20 cellular contexts compared by ENCODE assay signal in the genomic region with DNA sequence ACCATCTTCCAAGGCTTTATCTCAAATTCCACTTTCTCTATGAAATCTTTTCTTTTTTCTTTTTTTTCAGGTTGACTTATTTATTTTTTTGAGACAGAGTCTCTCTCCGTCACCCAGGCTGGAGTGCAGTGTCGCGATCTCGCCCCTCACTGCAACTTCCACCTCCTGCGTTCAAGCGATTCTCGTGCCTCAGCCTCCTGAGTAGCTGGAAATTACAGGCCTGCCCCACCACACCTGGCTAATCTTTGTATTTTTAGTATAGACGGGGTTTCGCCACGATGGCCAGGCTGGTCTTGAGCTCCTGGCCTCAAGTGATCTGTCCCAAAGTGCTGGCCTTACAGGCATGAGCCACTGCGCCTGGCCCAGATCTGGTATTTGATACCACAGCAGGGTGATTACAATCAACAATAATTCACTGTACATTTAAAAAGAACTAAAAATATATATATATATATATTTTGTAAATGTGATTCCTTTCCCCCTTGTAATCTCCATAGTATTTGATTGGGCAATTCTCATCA.
"Had no signal": no experiment of that assay in that cellular context is flagged by ENCODE, and none has a peak within 500 bp of the region (broad histone marks: within the 10 kb centered on the region; RNA-seq: fewer than 3 reads in every experiment).

No MANE protein-coding gene starts in this region.

- H3K9me3 Mint-ChIP-seq: activated naive CD4-positive, alpha-beta T cell treated with anti-CD3 and anti-CD28 coated beads, Interleukin-2, amount 50 U/mL, for 72 hours; activated T-cell treated with anti-CD3 and anti-CD28 coated beads, Interleukin-2, amount 50 U/mL, for 24 hours; central memory CD8-positive, alpha-beta T cell had no signal

- H3K27me3 ChIP-seq: breast epithelium had no signal

- H3K4me3 Mint-ChIP-seq: activated CD8-positive, alpha-beta T cell treated with anti-CD3 and anti-CD28 coated beads, Interleukin-2, amount 10 ng/mL, durations not matched to agents 7 days and 5 days; activated T-cell treated with anti-CD3 and anti-CD28 coated beads, Interleukin-2, amount 50 U/mL, for 24 hours; central memory CD8-positive, alpha-beta T cell; IgD-negative memory B cell had no signal

- H3K4me1 ChIP-seq: breast epithelium had no signal

- H3K36me3 Mint-ChIP-seq: activated naive CD4-positive, alpha-beta T cell treated with anti-CD3 and anti-CD28 coated beads, Interleukin-2, amount 50 U/mL, for 72 hours; IgD-negative memory B cell had no signal

- H3K27ac ChIP-seq: breast epithelium, SK-N-MC had no signal

- H3K27ac Mint-ChIP-seq: activated CD8-positive, alpha-beta T cell treated with anti-CD3 and anti-CD28 coated beads, Interleukin-2, amount 10 ng/mL, durations not matched to agents 7 days and 5 days; activated naive CD4-positive, alpha-beta T cell treated with anti-CD3 and anti-CD28 coated beads, Interleukin-2, amount 50 U/mL, for 72 hours; activated T-cell treated with anti-CD3 and anti-CD28 coated beads, Interleukin-2, amount 50 U/mL, for 24 hours; IgD-negative memory B cell had no signal

- H3K36me3 ChIP-seq: breast epithelium had no signal

- H3K9me3 ChIP-seq: breast epithelium had no signal

- H3K4me1 Mint-ChIP-seq: central memory CD8-positive, alpha-beta T cell; IgD-negative memory B cell had no signal

- H3K4me3 ChIP-seq: breast epithelium, SK-N-MC had no signal

- DNase-seq: activated CD4-positive, alpha-beta T cell treated with anti-CD3 and anti-CD28 coated beads for 48 hours; activated CD4-positive, alpha-beta T cell treated with anti-CD3 and anti-CD28 coated beads, Interleukin-2, amount 50 U/mL, for 4 hours; activated CD4-positive, CD25-positive, alpha-beta regulatory T cell treated with anti-CD3 and anti-CD28 coated beads, Interleukin-2, amount 50 U/mL, for 72 hours; activated CD8-positive, alpha-beta T cell treated with anti-CD3 and anti-CD28 coated beads, Interleukin-2, amount 10 ng/mL, durations not matched to agents 7 days and 5 days; activated effector memory CD4-positive, alpha-beta T cell treated with anti-CD3 and anti-CD28 coated beads, Interleukin-2, amount 50 U/mL, for 16 hours; activated naive CD4-positive, alpha-beta T cell treated with Interleukin-2 at 50 U/mL for 16 hours; activated T-cell treated with anti-CD3 and anti-CD28 coated beads, Interleukin-2, amount 50 U/mL, for 24 hours; KG1; NCI-H1048; NCI-H1930; NCI-H2171; NCI-H345; NCI-H510A; NCI-H526 treated with DMSO at 0.1 percent for 48 hours; NCI-H82 had no signal
